20 cellular contexts compared by ENCODE assay signal in the genomic region with DNA sequence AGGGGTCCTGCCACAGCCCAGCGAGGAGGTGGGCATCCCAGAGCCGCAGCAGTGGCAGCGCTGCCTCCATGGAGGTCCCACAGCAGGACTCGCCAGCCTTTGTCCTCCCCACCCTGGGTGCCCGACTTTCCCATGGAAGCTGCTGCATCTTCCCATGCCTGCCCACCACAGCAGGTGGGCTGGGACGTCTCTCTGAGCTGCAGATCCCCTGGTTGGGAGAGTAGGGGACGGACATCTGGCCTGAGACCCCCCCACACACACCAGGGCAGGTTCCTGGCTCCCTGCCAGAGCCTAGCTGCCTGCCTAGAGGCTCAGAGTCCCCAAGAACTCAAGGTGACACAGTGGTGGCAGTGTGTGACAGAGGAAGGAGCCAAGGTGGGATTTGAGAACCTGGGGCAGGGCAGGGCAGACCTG.
"Had no signal": no experiment of that assay in that cellular context is flagged by ENCODE, and none has a peak within 500 bp of the region (broad histone marks: within the 10 kb centered on the region; RNA-seq: fewer than 3 reads in every experiment).

No MANE protein-coding gene starts in this region.

- H3K27me3 ChIP-seq: neural progenitor cell, pancreas, sigmoid colon, testis, upper lobe of right lung had no signal

- H3K27ac Mint-ChIP-seq: activated naive CD8-positive, alpha-beta T cell; activated T-cell treated with anti-CD3 and anti-CD28 coated beads, Interleukin-2, amount 50 U/mL, for 72 hours; WTC11 had no signal

- DNase-seq: activated CD4-positive, alpha-beta T cell treated with anti-CD3 and anti-CD28 coated beads for 48 hours; activated CD8-positive, alpha-beta memory T cell treated with anti-CD3 and anti-CD28 coated beads, Interleukin-2, amount 50 U/mL, for 48 hours; activated gamma-delta T cell; activated T-cell treated with anti-CD3 and anti-CD28 coated beads, Interleukin-2, amount 50 U/mL, for 72 hours; central memory CD4-positive, alpha-beta T cell; islet precursor cell; naive B cell; pancreas; sigmoid colon; spleen; stomach; testis; upper lobe of right lung had no signal

- H3K9ac ChIP-seq: neural progenitor cell had no signal

- H3K27me3 Mint-ChIP-seq: activated naive CD8-positive, alpha-beta T cell had no signal

- H3K4me3 ChIP-seq: coronary artery, esophagus muscularis mucosa, neural progenitor cell, pancreas, sigmoid colon, spleen, stomach, testis, upper lobe of right lung had no signal

- H2AFZ ChIP-seq: neural progenitor cell had no signal

- ATAC-seq: activated T-cell treated with anti-CD3 and anti-CD28 coated beads, Interleukin-2, amount 50 U/mL, for 72 hours; left lobe of liver; pancreas; upper lobe of right lung; WTC11 had no signal

- H3K9me3 Mint-ChIP-seq: activated T-cell treated with anti-CD3 and anti-CD28 coated beads, Interleukin-2, amount 50 U/mL, for 72 hours; neural progenitor cell; WTC11 had no signal

- H3K4me1 ChIP-seq: pancreas had no signal

- H3K4me2 ChIP-seq: neural progenitor cell had no signal

- H3K27ac ChIP-seq: esophagus muscularis mucosa, neural progenitor cell, pancreas, sigmoid colon, spleen, stomach, testis, upper lobe of right lung had no signal

- H3K4me3 Mint-ChIP-seq: activated naive CD8-positive, alpha-beta T cell; brain; neural progenitor cell; WTC11 had no signal

- H3K36me3 Mint-ChIP-seq: activated naive CD8-positive, alpha-beta T cell; brain; naive B cell; neural progenitor cell; WTC11 had no signal

- H3K36me3 ChIP-seq: esophagus muscularis mucosa, neural progenitor cell, pancreas, sigmoid colon, spleen, stomach, upper lobe of right lung had no signal

- H3K9me3 ChIP-seq: esophagus muscularis mucosa, pancreas, sigmoid colon, spleen, stomach, testis, upper lobe of right lung had no signal
